Comparison of ENCODE assay signal across 8 cellular contexts in genomic region chr2:60818272-60818671, GRCh38.
DNase-seq lines count a peak whose midpoint lies in the region; ATAC-seq and TF ChIP-seq lines count a peak whose summit lies in the region.

No MANE protein-coding gene starts in this region.

- TF ChIP-seq POLR2A in ovary (IDR thresholded peaks at IDR 0.05): no peak

- 70 to 76% (median 74%) methylated on average over 4 of the region's 4 CpGs for WGBS in ovary, 3 donors

- H3K4me3 ChIP-seq in GM12875 (ENCODE audit: low read depth, low read length): no peak overlapping the region
- no peak overlapping the region for H3K4me3 ChIP-seq in ovary

- intact Hi-C loops in activated B cell treated with CpG ODN at 0.5 μM for 24 hours (cut with micrococcal nuclease) (loop anchor here (1.0 to 2.0 kb wide), 4 partner anchors 11 to 73 kb away; partner anchors contain the start of gene REL), ovary (cut with DNase I) (no loop called here)

- no peaks in the 10 kb centered on the region for H3K27me3 Mint-ChIP-seq in activated B cell treated with CpG ODN at 0.5 μM for 24 hours

- no peaks in the 10 kb centered on the region for H3K9me3 ChIP-seq in ovary

- H3K4me3 Mint-ChIP-seq in activated B cell treated with CpG ODN at 0.5 μM for 24 hours: peak overlapping the region; percentile 50

- POLR2A ChIA-PET in activated B cell treated with CpG ODN at 0.5 μM for 24 hours (lab: Charles Lee): interaction anchor here (0.7 to 2.9 kb wide), 13 partner anchors 10 to 181 kb away, joined by 3 to 47 read pairs (median 3); partner anchors contain the start of gene REL

- TF ChIP-seq CTCF in GM12875 (IDR thresholded peaks at IDR 0.05; ENCODE audit: borderline replicate concordance, insufficient read depth, low read depth, low read length): peak; percentile 45; the same call in 1 of the 2 replicates
- TF ChIP-seq CTCF in activated B cell treated with CpG ODN at 0.5 μM for 24 hours (IDR thresholded peaks at IDR 0.05): no peak
- TF ChIP-seq CTCF in ovary (IDR thresholded peaks at IDR 0.05): no peak

- H3K27ac ChIP-seq in ovary: no peak overlapping the region

- H3K27ac Mint-ChIP-seq in activated B cell treated with CpG ODN at 0.5 μM for 24 hours: peak overlapping the region; percentile 67

- H3K4me1 Mint-ChIP-seq in activated B cell treated with CpG ODN at 0.5 μM for 24 hours: peaks cover 50% of the 10 kb centered on the region

- no peak for TF ChIP-seq EP300 in ovary (IDR thresholded peaks at IDR 0.05)

- no peaks in the 10 kb centered on the region for H3K36me3 ChIP-seq in ovary

- no peaks in the 10 kb centered on the region for H3K9me3 Mint-ChIP-seq in activated B cell treated with CpG ODN at 0.5 μM for 24 hours

- no peaks in the 10 kb centered on the region for H3K4me1 ChIP-seq in ovary (ENCODE audit: insufficient read depth)

- no peaks in the 10 kb centered on the region for H3K36me3 Mint-ChIP-seq in activated B cell treated with CpG ODN at 0.5 μM for 24 hours (ENCODE audit: low read depth)

- CTCF ChIA-PET in activated B cell treated with CpG ODN at 0.5 μM for 24 hours (lab: Charles Lee): interaction anchor here (0.7 to 3.3 kb wide), 14 partner anchors 10 to 181 kb away, joined by 3 to 21 read pairs (median 5); partner anchors contain the start of gene REL

- peak; percentile 72 for ATAC-seq in activated B cell treated with CpG ODN at 0.5 μM for 24 hours (ENCODE audit: low read depth)

- DNase-seq in activated B cell treated with CpG ODN at 0.5 μM for 24 hours: no peak
- peak; percentile 23 for DNase-seq in effector CD4-positive, alpha-beta T cell
- DNase-seq in stimulated activated CD4-positive, alpha-beta T cell treated with anti-CD3 and anti-CD28 coated beads, Interleukin-4, amount 100 ng/mL, for 24 hours: peak; percentile 63
- DNase-seq in NCI-H748 treated with DMSO at 0.1 percent for 48 hours (lab: John Stamatoyannopoulos, UW): no peak
- no peak for DNase-seq in ovary
- DNase-seq in NCI-H2029 treated with DMSO at 0.1 percent for 48 hours (lab: John Stamatoyannopoulos, UW): no peak
- no peak for DNase-seq in AG08395 (ENCODE audit: low spot score)

- no peaks in the 10 kb centered on the region for H3K27me3 ChIP-seq in ovary

Comparison
In these comparisons a context has a peak if more than half of its experiments do, and no peak if none do; other contexts are left out.
1. DNase-seq: peak in effector CD4-positive, alpha-beta T cell (single experiment) and stimulated activated CD4-positive, alpha-beta T cell treated with anti-CD3 and anti-CD28 coated beads, Interleukin-4, amount 100 ng/mL, for 24 hours (single experiment); none in activated B cell treated with CpG ODN at 0.5 μM for 24 hours (single experiment), NCI-H748 treated with DMSO at 0.1 percent for 48 hours (single experiment), ovary (0 of 5), NCI-H2029 treated with DMSO at 0.1 percent for 48 hours (single experiment) and AG08395 (single experiment).